18 cellular contexts compared by ENCODE assay signal in genomic region chr11:125368757-125369156, GRCh38.
"Had no signal": no experiment of that assay in that cellular context is flagged by ENCODE, and none has a peak within 500 bp of the region (broad histone marks: within the 10 kb centered on the region; RNA-seq: fewer than 3 reads in every experiment).

No MANE protein-coding gene starts in this region.

- H3K27ac ChIP-seq: HL-60 had no signal

- H3K9me3 ChIP-seq: SK-N-SH had no signal

- H3K4me3 ChIP-seq: K562 had no signal

- ATAC-seq: K562 had no signal

- H3K9ac ChIP-seq: SK-N-SH had no signal

- DNase-seq: MM.1S, NCI-H1092 treated with DMSO at 0.1 percent for 48 hours, NCI-H1436, NCI-H187, NCI-H2029, NCI-H2081 treated with DMSO at 0.1 percent for 48 hours, NCI-H2171, NCI-H226, NCI-H446, NCI-H510A, NCI-H524 treated with DMSO at 0.1 percent for 48 hours, NCI-H69, NCI-H774, RPMI8226, SHP77, SK-N-SH had no signal
